In the genomic region with DNA sequence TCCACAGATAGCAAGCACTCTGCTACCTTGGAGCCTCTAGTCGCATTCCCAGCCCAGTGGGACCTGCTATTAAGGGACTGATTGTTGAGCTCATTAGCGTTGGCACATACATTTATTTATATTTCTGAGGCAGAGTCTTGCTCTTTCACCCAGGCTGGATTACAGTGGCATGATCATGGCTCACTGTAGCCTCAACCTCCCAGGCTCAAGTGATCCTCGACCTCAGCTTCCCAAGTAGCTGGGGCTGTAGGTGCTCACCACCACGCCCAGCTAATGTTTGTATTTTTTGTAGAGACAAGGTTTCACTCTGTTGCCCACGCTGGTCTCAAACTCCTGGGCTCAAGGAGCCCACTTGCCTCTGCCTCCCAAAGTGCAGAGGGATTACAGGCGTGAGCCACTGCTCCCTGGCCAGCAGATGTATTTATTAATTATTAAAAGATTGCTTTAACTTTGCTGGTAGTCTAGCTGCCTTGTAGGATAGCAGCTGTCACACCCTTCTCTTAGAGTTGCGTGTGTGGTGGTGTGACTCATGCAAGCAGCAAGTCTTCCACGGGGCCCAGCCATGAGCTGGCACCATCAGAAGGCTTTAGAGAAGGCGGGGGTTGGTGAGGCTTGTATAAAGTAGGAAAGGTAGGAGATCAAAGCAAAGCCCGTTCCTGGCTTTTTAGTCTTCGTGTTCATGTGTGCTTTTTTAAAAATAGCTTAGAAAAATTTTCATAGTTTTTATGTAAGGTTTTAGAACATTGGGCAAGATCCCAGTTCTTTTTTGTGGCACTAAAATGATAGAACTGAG, we compare ENCODE assay signal across 9 cellular contexts. TPM values are rescaled to one million over a fixed set of nuclear protein-coding genes. Genes with fewer than 3 reads are reported as not detected.
DNase-seq lines count a peak whose midpoint lies in the region; ATAC-seq and TF ChIP-seq lines count a peak whose summit lies in the region.
"Had no signal": no experiment of that assay in that cellular context is flagged by ENCODE, and none has a peak within 500 bp of the region (broad histone marks: within the 10 kb centered on the region; RNA-seq: fewer than 3 reads in every experiment).

No MANE protein-coding gene starts in this region.

- peaks cover 19 to 33% of the 10 kb centered on the region in 2 donors for H3K36me3 Mint-ChIP-seq in activated naive CD4-positive, alpha-beta T cell treated with anti-CD3 and anti-CD28 coated beads, Interleukin-2, amount 50 U/mL, for 72 hours

- intact Hi-C loops in lower leg skin (cut with DNase I; ENCODE audit: low total_unique reads), result no loop called here

- no peak for TF ChIP-seq POLR2A in lower leg skin (IDR thresholded peaks at IDR 0.05)

- H3K9me3 Mint-ChIP-seq in activated naive CD4-positive, alpha-beta T cell treated with anti-CD3 and anti-CD28 coated beads, Interleukin-2, amount 50 U/mL, for 72 hours, result no peaks in the 10 kb centered on the region
- H3K9me3 Mint-ChIP-seq: T-helper 1 cell treated with Interleukin-12 subunit alpha and Interleukin-12 subunit beta and Interleukin-4 antibody, amounts not matched to agents 30 μg/mL and 1 μg/mL, for 36 hours had no signal

- H3K27ac Mint-ChIP-seq in activated naive CD4-positive, alpha-beta T cell treated with anti-CD3 and anti-CD28 coated beads, Interleukin-2, amount 50 U/mL, for 72 hours, result no peak overlapping the region
- H3K27ac Mint-ChIP-seq: T-helper 1 cell treated with Interleukin-12 subunit alpha and Interleukin-12 subunit beta and Interleukin-4 antibody, amounts not matched to agents 30 μg/mL and 1 μg/mL, for 36 hours had no signal

- no peak overlapping the region for H3K4me3 ChIP-seq in lower leg skin (ENCODE audit: low read depth, poor library complexity, severe bottlenecking)

- peak; percentile 99 to 100 for ATAC-seq in activated naive CD4-positive, alpha-beta T cell treated with anti-CD3 and anti-CD28 coated beads, Interleukin-2, amount 50 U/mL, for 72 hours
- no peak for ATAC-seq in HG03460 (IDR thresholded peaks at IDR 0.05; ENCODE audit: unreplicated experiment)

- WGBS in lower leg skin, 2 donors, result 53 to 62% methylated on average over 11 of the region's 11 CpGs

- peak; percentile 74 for DNase-seq in activated effector memory CD4-positive, alpha-beta T cell treated with anti-CD3 and anti-CD28 coated beads, Interleukin-2, amount 50 U/mL, for 16 hours
- no peak for DNase-seq in activated effector memory CD4-positive, alpha-beta T cell treated with Interleukin-2 at 50 U/mL for 16 hours
- peak in 1 of 2 donors; percentile 41 for DNase-seq in activated naive CD4-positive, alpha-beta T cell treated with anti-CD3 and anti-CD28 coated beads, Interleukin-2, amount 50 U/mL, for 72 hours (ENCODE audit: low spot score in 2 of 2)
- DNase-seq in lower leg skin (ENCODE audit: low spot score in 2 of 2) (peak; percentile 18 to 58), superior temporal gyrus (ENCODE audit: extremely low spot score) (peak; percentile 72), GF-D8 (lab: John Stamatoyannopoulos, UW) (no peak), NCI-H524 (lab: John Stamatoyannopoulos, UW) (no peak)

- TF ChIP-seq CTCF in lower leg skin (IDR thresholded peaks at IDR 0.05), result no peak

RNA-seq across cellular contexts. Expression of a gene that starts 16.5 kb away (rescaled TPM):
- 10 to 100 TPM in 1 of 2 donors, 1 to 10 TPM in 1; 7.2 to 11.7 TPM for total RNA-seq in activated naive CD4-positive, alpha-beta T cell treated with anti-CD3 and anti-CD28 coated beads, Interleukin-2, amount 50 U/mL, for 72 hours
- 10 to 100 TPM in 3 of 4 donors, 1 to 10 TPM in 1; 7.3 to 11.7 (median 10.8) TPM for total RNA-seq in lower leg skin

RNA-seq across cellular contexts. Expression of a gene that starts 40.5 kb away (rescaled TPM):
- not detected for total RNA-seq in activated naive CD4-positive, alpha-beta T cell treated with anti-CD3 and anti-CD28 coated beads, Interleukin-2, amount 50 U/mL, for 72 hours
- total RNA-seq in lower leg skin, result not detected

RNA-seq across cellular contexts. Expression of a gene that starts 40.7 kb away (rescaled TPM):
- 10 to 100 TPM; 45.5 to 80.4 TPM for total RNA-seq in activated naive CD4-positive, alpha-beta T cell treated with anti-CD3 and anti-CD28 coated beads, Interleukin-2, amount 50 U/mL, for 72 hours
- total RNA-seq in lower leg skin, result 1 to 10 TPM in 3 of 4 donors, under 1 TPM in 1; 0.72 to 3.0 (median 1.4) TPM

Comparison
In these comparisons a context has a peak if more than half of its experiments do, and no peak if none do; other contexts are left out.
1. DNase-seq: peak in activated effector memory CD4-positive, alpha-beta T cell treated with anti-CD3 and anti-CD28 coated beads, Interleukin-2, amount 50 U/mL, for 16 hours (single experiment), lower leg skin (2 of 2) and superior temporal gyrus (single experiment); none in activated effector memory CD4-positive, alpha-beta T cell treated with Interleukin-2 at 50 U/mL for 16 hours (single experiment), GF-D8 (single experiment) and NCI-H524 (0 of 2).
2. RNA of a gene that starts 40.7 kb away (total RNA-seq): 45.5 to 80.4 TPM in activated naive CD4-positive, alpha-beta T cell treated with anti-CD3 and anti-CD28 coated beads, Interleukin-2, amount 50 U/mL, for 72 hours; 0.72 to 3.0 TPM in lower leg skin; every median in the first group is over 10 times any median in the second.